ENCODE assay signal across 8 cellular contexts in the genomic region with DNA sequence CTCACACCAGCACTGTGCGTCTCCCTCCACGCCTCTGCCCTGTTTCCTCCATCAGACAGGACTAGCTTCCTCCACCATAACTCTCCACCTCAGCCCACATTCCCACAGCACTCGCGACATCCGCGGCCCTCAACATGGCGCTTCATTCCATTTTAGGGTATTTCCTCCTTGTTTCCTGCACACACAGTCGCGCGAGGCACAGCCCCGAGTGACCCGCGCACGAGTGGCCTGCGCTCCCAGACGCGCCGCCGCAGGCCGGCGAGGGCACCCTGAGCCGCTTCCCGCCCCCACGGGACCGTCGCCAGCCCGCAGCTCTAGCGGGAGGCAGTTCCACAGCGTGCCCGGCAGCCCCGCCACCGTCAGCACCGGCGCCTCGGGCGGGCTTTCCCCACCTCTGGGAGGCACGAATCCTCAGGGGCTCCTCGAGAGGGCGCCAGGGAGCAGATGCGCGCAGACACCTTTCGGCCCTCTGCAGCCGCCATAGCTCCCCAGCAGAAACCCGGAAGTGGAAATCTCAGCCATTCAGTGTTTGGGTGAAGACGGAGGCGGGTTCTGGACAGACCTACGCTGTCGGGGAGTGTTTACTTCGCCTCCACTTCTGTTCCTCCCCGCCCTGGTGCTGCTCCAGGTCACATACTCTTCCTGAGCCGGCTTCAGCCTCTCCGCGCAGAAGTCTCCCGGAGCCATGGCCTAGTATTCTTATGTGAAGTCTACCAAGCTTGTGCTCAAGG.
A peak's percentile ranks its signal among the peaks of the same experiment; 100 is the strongest.
DNase-seq lines count a peak whose midpoint lies in the region; ATAC-seq and TF ChIP-seq lines count a peak whose summit lies in the region.
"Not testable (repeated sequence)": the region's sequence is repeated elsewhere in the genome, so short reads cannot be mapped to it uniquely, and the experiment has no call there.

No MANE protein-coding gene starts in this region.

- peaks cover 42% of the 10 kb centered on the region for H3K4me1 Mint-ChIP-seq in CD8-positive, alpha-beta T cell (ENCODE audit: low read depth)
- H3K4me1 Mint-ChIP-seq in activated naive CD8-positive, alpha-beta T cell treated with anti-CD3 and anti-CD28 coated beads, Interleukin-2, amount 50 U/mL, for 24 hours = peaks cover 32% of the 10 kb centered on the region
- peaks cover 22 to 27% of the 10 kb centered on the region in 2 donors for H3K4me1 Mint-ChIP-seq in natural killer cell

- not testable (repeated sequence) for H3K27me3 Mint-ChIP-seq in CD8-positive, alpha-beta T cell (ENCODE audit: low read depth); activated naive CD8-positive, alpha-beta T cell treated with anti-CD3 and anti-CD28 coated beads, Interleukin-2, amount 50 U/mL, for 24 hours; natural killer cell (ENCODE audit: low read depth in 2 of 2)

- intact Hi-C loops in CD8-positive, alpha-beta T cell (cut with DNase I, micrococcal nuclease); natural killer cell (cut with micrococcal nuclease): not testable (repeated sequence)

- peak; percentile 94 to 99 (median 99) for DNase-seq in CD8-positive, alpha-beta T cell
- DNase-seq in activated naive CD8-positive, alpha-beta T cell treated with anti-CD3 and anti-CD28 coated beads, Interleukin-2, amount 50 U/mL, for 24 hours = peak; percentile 95
- DNase-seq in globus pallidus (ENCODE audit: low spot score) (peak; percentile 100), natural killer cell (peak; percentile 100)
- peak; percentile 96 for DNase-seq in stimulated activated CD8-positive, alpha-beta memory T cell treated with anti-CD3 and anti-CD28 coated beads, Interleukin-2, amount 100 ng/mL, for 1 hour (ENCODE audit: low read depth in 2 of 2)

- H3K9me3 ChIP-seq in CD8-positive, alpha-beta T cell (ENCODE audit: low read length) = not testable (repeated sequence)

- H3K27ac ChIP-seq in CD8-positive, alpha-beta T cell (ENCODE audit: low read depth, low read length) = peak overlapping the region; percentile 79

- H3K4me1 ChIP-seq in CD8-positive, alpha-beta T cell (ENCODE audit: insufficient read depth, low read length) = peaks cover 18% of the 10 kb centered on the region

- POLR2A ChIA-PET in CD8-positive, alpha-beta T cell (lab: Charles Lee) = interaction anchor here (0.7 to 1.3 kb wide), 3 partner anchors 15 to 282 kb away, joined by 3 read pairs; no protein-coding TSS in a partner anchor

- not testable (repeated sequence) for H3K27ac Mint-ChIP-seq in CD8-positive, alpha-beta T cell; activated naive CD8-positive, alpha-beta T cell treated with anti-CD3 and anti-CD28 coated beads, Interleukin-2, amount 50 U/mL, for 24 hours; natural killer cell

- not testable (repeated sequence) for H3K9me3 Mint-ChIP-seq in CD8-positive, alpha-beta T cell; activated naive CD8-positive, alpha-beta T cell treated with anti-CD3 and anti-CD28 coated beads, Interleukin-2, amount 50 U/mL, for 24 hours; natural killer cell

- ATAC-seq in CD8-positive, alpha-beta T cell = peak; percentile 97
- peak; percentile 100 for ATAC-seq in GM19438 (IDR thresholded peaks at IDR 0.05; ENCODE audit: low read depth, unreplicated experiment)
- ATAC-seq in HG03280 (IDR thresholded peaks at IDR 0.05; ENCODE audit: unreplicated experiment) = peak; percentile 100
- ATAC-seq in SK-N-SH treated with all-trans-retinoic acid at 6 μM for 48 hours = peak; percentile 100
- peak; percentile 99 for ATAC-seq in activated naive CD8-positive, alpha-beta T cell treated with anti-CD3 and anti-CD28 coated beads, Interleukin-2, amount 50 U/mL, for 24 hours
- ATAC-seq in natural killer cell = peak; percentile 97 to 100 (median 97)

- H3K4me3 ChIP-seq in CD8-positive, alpha-beta T cell (ENCODE audit: low read depth, low read length) = peak overlapping the region; percentile 83

- H3K27me3 ChIP-seq in CD8-positive, alpha-beta T cell (ENCODE audit: insufficient read depth, low read length) = not testable (repeated sequence)

- H3K36me3 ChIP-seq in CD8-positive, alpha-beta T cell (ENCODE audit: insufficient read depth, low read length) = not testable (repeated sequence)

- CTCF ChIA-PET in CD8-positive, alpha-beta T cell (lab: Charles Lee) = not testable (repeated sequence)

- peaks cover 34% of the 10 kb centered on the region for H3K36me3 Mint-ChIP-seq in CD8-positive, alpha-beta T cell
- peaks cover 13% of the 10 kb centered on the region for H3K36me3 Mint-ChIP-seq in activated naive CD8-positive, alpha-beta T cell treated with anti-CD3 and anti-CD28 coated beads, Interleukin-2, amount 50 U/mL, for 24 hours (ENCODE audit: low read depth)
- H3K36me3 Mint-ChIP-seq in natural killer cell = not testable (repeated sequence)

- not testable (repeated sequence) for H3K4me3 Mint-ChIP-seq in CD8-positive, alpha-beta T cell; activated naive CD8-positive, alpha-beta T cell treated with anti-CD3 and anti-CD28 coated beads, Interleukin-2, amount 50 U/mL, for 24 hours; natural killer cell

- peak; percentile 96 for TF ChIP-seq CTCF in CD8-positive, alpha-beta T cell (IDR thresholded peaks at IDR 0.05)
- TF ChIP-seq CTCF in natural killer cell (IDR thresholded peaks at IDR 0.05) = peak; percentile 81

TF ChIP-seq in SK-N-SH treated with all-trans-retinoic acid at 6 μM for 48 hours, 23 proteins besides CTCF, POLR2A, EP300 and RAD21:
- peak; percentile 64; the same call in 1 of the 2 replicates for TF ChIP-seq CSDC2 (CRISPR knock-in tag; IDR thresholded peaks at IDR 0.05)
- peak; percentile 67; the same call in 1 of the 2 replicates for TF ChIP-seq ZFP3 (CRISPR knock-in tag; IDR thresholded peaks at IDR 0.05)

Comparison
In these comparisons a context has a peak if more than half of its experiments do, and no peak if none do; other contexts are left out.
1. Peak in every context shown above with its lines: DNase-seq, ATAC-seq, H3K4me3 ChIP-seq and H3K27ac ChIP-seq.